In the genomic region with DNA sequence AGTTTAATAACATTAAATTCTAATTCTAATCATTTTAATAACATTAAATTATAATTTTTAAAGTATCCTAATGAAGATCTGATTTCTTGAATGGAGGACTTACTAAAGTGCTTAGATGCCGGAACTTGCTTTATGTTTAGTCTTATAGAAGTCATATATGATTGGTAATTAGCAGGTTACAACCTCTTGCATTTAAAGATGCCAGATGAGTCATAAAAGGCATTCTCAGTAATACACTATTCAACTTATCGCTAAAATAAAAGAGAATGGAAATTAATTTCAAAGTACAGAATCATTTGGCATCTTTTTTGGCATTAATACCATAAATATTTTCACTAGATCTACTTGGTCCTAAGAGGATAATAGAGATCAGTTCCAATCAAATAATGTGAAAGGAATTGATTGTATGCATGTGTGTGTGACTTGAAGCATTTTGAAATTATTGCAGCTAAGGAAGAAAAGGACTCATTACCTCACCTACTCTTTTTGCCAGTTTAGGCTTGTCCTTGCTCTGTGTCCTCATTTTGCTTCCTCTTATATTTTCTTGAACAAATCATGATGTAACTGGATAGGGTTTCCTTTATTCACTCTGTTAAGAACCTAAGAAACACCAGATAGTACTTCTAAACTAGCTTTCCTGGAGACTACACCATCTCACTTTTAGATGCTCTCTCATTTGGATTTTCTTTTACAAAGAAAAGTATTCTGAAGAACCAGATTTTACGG, we compare ENCODE assay signal across 27 cellular contexts. TPM values are rescaled to one million over a fixed set of nuclear protein-coding genes. Genes with fewer than 3 reads are reported as not detected.
A peak's percentile ranks its signal among the peaks of the same experiment; 100 is the strongest.
DNase-seq lines count a peak whose midpoint lies in the region; ATAC-seq, FAIRE-seq and TF ChIP-seq lines count a peak whose summit lies in the region.
"Had no signal": no experiment of that assay in that cellular context is flagged by ENCODE, and none has a peak within 500 bp of the region (broad histone marks: within the 10 kb centered on the region; RNA-seq: fewer than 3 reads in every experiment).

No MANE protein-coding gene starts in this region.

- H3K4me3 Mint-ChIP-seq in mesothelial cell of epicardium = no peak overlapping the region

- H3K36me3 ChIP-seq in left ventricle myocardium inferior = no peaks in the 10 kb centered on the region
- no peaks in the 10 kb centered on the region for H3K36me3 ChIP-seq in uterus
- H3K36me3 ChIP-seq: gastrocnemius medialis, neutrophil had no signal

- no peak overlapping the region for H3K4me3 ChIP-seq in left ventricle myocardium inferior
- no peak overlapping the region for H3K4me3 ChIP-seq in uterus
- H3K4me3 ChIP-seq: gastrocnemius medialis, K562 had no signal

- H3K4me1 ChIP-seq in left ventricle myocardium inferior = peaks cover 42% of the 10 kb centered on the region
- H3K4me1 ChIP-seq in foreskin keratinocyte = peaks cover 14% of the 10 kb centered on the region
- peaks cover 0 to 6% of the 10 kb centered on the region in 2 donors for H3K4me1 ChIP-seq in uterus

- ATAC-seq in Right ventricle myocardium superior (ENCODE audit: poor library complexity) (no peak), foreskin keratinocyte (peak; percentile 54)
- ATAC-seq: activated naive CD4-positive, alpha-beta T cell treated with anti-CD3 and anti-CD28 coated beads, Interleukin-2, amount 50 U/mL, for 72 hours; gastrocnemius medialis; K562; left colon had no signal

- H3K9me3 ChIP-seq in left ventricle myocardium inferior (replicated peaks) = no peaks in the 10 kb centered on the region
- no peaks in the 10 kb centered on the region for H3K9me3 ChIP-seq in uterus
- H3K9me3 ChIP-seq: gastrocnemius medialis, neutrophil had no signal

- TF ChIP-seq POLR2A in uterus (IDR thresholded peaks at IDR 0.05) = no peak
- TF ChIP-seq POLR2A in GM12891 (IDR thresholded peaks at IDR 0.05; ENCODE audit: low read depth, low read length) = no peak

- no peaks in the 10 kb centered on the region for H3K36me3 Mint-ChIP-seq in mesothelial cell of epicardium
- H3K36me3 Mint-ChIP-seq: activated naive CD4-positive, alpha-beta T cell treated with anti-CD3 and anti-CD28 coated beads, Interleukin-2, amount 50 U/mL, for 72 hours had no signal

- peaks cover 6% of the 10 kb centered on the region for H3K27me3 Mint-ChIP-seq in mesothelial cell of epicardium (ENCODE audit: low read depth)

- H3K27me3 ChIP-seq in left ventricle myocardium inferior (ENCODE audit: low read depth) (peaks cover 15% of the 10 kb centered on the region), foreskin keratinocyte (peaks cover 5% of the 10 kb centered on the region), uterus (no peaks in the 10 kb centered on the region)
- H3K27me3 ChIP-seq: gastrocnemius medialis had no signal

- no peaks in the 10 kb centered on the region for H3K9me3 Mint-ChIP-seq in mesothelial cell of epicardium

- DNase-seq in left ventricle myocardium inferior (no peak), Right ventricle myocardium superior (no peak), SKM-1 (lab: John Stamatoyannopoulos, UW; ENCODE audit: unreplicated experiment) (peak; percentile 87), foreskin keratinocyte (peak; percentile 59 to 79), uterus (no peak), cerebellum (ENCODE audit: low spot score) (no peak), mesothelial cell of epicardium (ENCODE audit: low spot score in 2 of 2, unreplicated experiment in 2 of 2) (no peak), GM12891 (ENCODE audit: insufficient read length, low spot score) (no peak)
- DNase-seq: ACHN; activated CD4-positive, CD25-positive, alpha-beta regulatory T cell; activated CD8-positive, alpha-beta memory T cell treated with anti-CD3 and anti-CD28 coated beads for 24 hours; activated T-cell treated with anti-CD3 and anti-CD28 coated beads, Interleukin-2, amount 50 U/mL, for 48 hours; DMS153; gastrocnemius medialis; left colon; NCI-H1048; NCI-H1930; NCI-H524; SHP77 treated with DMSO at 0.1 percent for 48 hours had no signal

- H3K27ac ChIP-seq in left ventricle myocardium inferior (replicated peaks) (peak overlapping the region; percentile 61), foreskin keratinocyte (no peak overlapping the region), uterus (peak overlapping the region; percentile 76 to 79)
- H3K27ac ChIP-seq: C4-2B, neutrophil had no signal

- no peak overlapping the region for H3K27ac Mint-ChIP-seq in mesothelial cell of epicardium
- H3K27ac Mint-ChIP-seq: activated naive CD4-positive, alpha-beta T cell treated with anti-CD3 and anti-CD28 coated beads, Interleukin-2, amount 50 U/mL, for 72 hours had no signal

- no peak for FAIRE-seq in GM12891 (lab: Jason Lieb, UNC)
- FAIRE-seq: colon, K562 had no signal

- TF ChIP-seq CTCF in left ventricle myocardium inferior (IDR thresholded peaks at IDR 0.05; ENCODE audit: borderline replicate concordance) (no peak), foreskin keratinocyte (conservative IDR thresholded peaks at IDR 0.05) (no peak), uterus (IDR thresholded peaks at IDR 0.05) (no peak), mesothelial cell of epicardium (IDR thresholded peaks at IDR 0.05; ENCODE audit: unreplicated experiment) (no peak)

- peaks cover 49% of the 10 kb centered on the region for H3K4me1 Mint-ChIP-seq in mesothelial cell of epicardium

- intact Hi-C loops in left ventricle myocardium inferior (cut with micrococcal nuclease) (no loop called here), Right ventricle myocardium superior (cut with DNase I) (no loop called here), uterus (cut with DNase I; ENCODE audit: low total_unique reads) (no loop called here)

TF ChIP-seq in GM12891, 5 proteins besides CTCF, POLR2A, EP300 and RAD21:
- TF ChIP-seq POU2F2 (IDR thresholded peaks at IDR 0.05; ENCODE audit: low read depth, low read length) = no peak
- no peak for TF ChIP-seq TAF1 (IDR thresholded peaks at IDR 0.05; ENCODE audit: low read depth, low read length)
- TF ChIP-seq PAX5 (IDR thresholded peaks at IDR 0.05; ENCODE audit: insufficient read depth, low read length, severe bottlenecking) = no peak

RNA-seq across cellular contexts. Expression of gene COL21A1, which starts 2.7 kb away (rescaled TPM):
- 54.3 TPM for total RNA-seq in left ventricle myocardium inferior
- total RNA-seq in Right ventricle myocardium superior = 20.8 TPM
- total RNA-seq in foreskin keratinocyte = 0.11 and 0.78 TPM in 2 replicates
- 0.02 and 0.18 TPM in 2 replicates for polyA plus RNA-seq in foreskin keratinocyte
- total RNA-seq in uterus = 100 to 1,000 TPM in 1 of 4 donors, 10 to 100 TPM in 1, 1 to 10 TPM in 2; 2.4 to 135 (median 18.4) TPM
- 15.5 TPM for total RNA-seq in cerebellum
- 14.4 to 17.5 TPM (median 16.6 TPM) in 3 replicates for total RNA-seq in mesothelial cell of epicardium
- not detected for polyA plus RNA-seq in GM12891 (2012; ENCODE audit: low read depth, missing spikeins)
- total RNA-seq: activated naive CD4-positive, alpha-beta T cell treated with anti-CD3 and anti-CD28 coated beads, Interleukin-2, amount 50 U/mL, for 72 hours; mononuclear cell; OCI-LY7; T-helper 2 cell treated with Interferon-gamma antibody and Interleukin-4, amounts not matched to agents 100 ng/mL and 5 ng/mL, for 36 hours had no signal

Comparison
In these comparisons a context has a peak if more than half of its experiments do, and no peak if none do; other contexts are left out.
1. DNase-seq: peak in SKM-1 (single experiment) and foreskin keratinocyte (2 of 2); none in left ventricle myocardium inferior (single experiment), Right ventricle myocardium superior (single experiment), uterus (0 of 2), cerebellum (single experiment), mesothelial cell of epicardium (0 of 2) and GM12891 (single experiment).